ENCODE assay signal across 17 cellular contexts in the genomic region with DNA sequence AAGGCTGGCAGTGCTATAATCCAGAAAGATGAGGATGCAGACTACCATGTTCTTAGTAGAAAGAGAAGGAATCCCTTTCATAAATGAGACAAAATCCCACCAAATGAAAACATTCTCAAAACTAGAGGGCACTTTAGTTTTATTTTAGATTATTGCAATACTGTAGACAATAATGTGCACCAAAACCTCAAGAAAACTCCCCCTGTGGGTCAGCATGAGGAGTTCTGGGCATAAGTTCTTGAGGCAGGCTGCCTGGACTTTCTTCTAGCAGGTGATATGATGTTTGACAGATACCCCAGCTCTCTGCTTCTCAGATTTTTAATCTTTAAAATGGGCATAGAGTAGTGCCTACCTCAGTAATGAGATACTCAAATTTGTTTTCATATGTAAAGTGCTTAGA.
DNase-seq lines count a peak whose midpoint lies in the region; ATAC-seq and TF ChIP-seq lines count a peak whose summit lies in the region.
"Had no signal": no experiment of that assay in that cellular context is flagged by ENCODE, and none has a peak within 500 bp of the region (broad histone marks: within the 10 kb centered on the region; RNA-seq: fewer than 3 reads in every experiment).

No MANE protein-coding gene starts in this region.

- H3K18ac ChIP-seq in trophoblast cell (ENCODE audit: low read length): no peak overlapping the region

- no peak overlapping the region for H4K12ac ChIP-seq in trophoblast cell (ENCODE audit: low read depth, low read length)

- H3K27me3 ChIP-seq in PC-3 (ENCODE audit: low read length) (no peaks in the 10 kb centered on the region), foreskin keratinocyte (no peaks in the 10 kb centered on the region), trophoblast cell (ENCODE audit: insufficient read depth, low read length) (no peaks in the 10 kb centered on the region)
- H3K27me3 ChIP-seq: BLaER1 had no signal

- H3K9me3 ChIP-seq in PC-3 (ENCODE audit: low read length): no peaks in the 10 kb centered on the region
- H3K9me3 ChIP-seq in trophoblast cell (ENCODE audit: insufficient read depth, low read depth, low read length): no peaks in the 10 kb centered on the region
- H3K9me3 ChIP-seq: BLaER1 had no signal

- H4K20me1 ChIP-seq in PC-3 (ENCODE audit: low read length): no peaks in the 10 kb centered on the region
- H4K20me1 ChIP-seq: BLaER1 had no signal

- H2BK120ac ChIP-seq in trophoblast cell (ENCODE audit: insufficient read depth, low read length, poor library complexity): no peak overlapping the region

- no peak overlapping the region for H3K4ac ChIP-seq in trophoblast cell (ENCODE audit: low read depth, low read length)

- 0 out of 2 replicates have a peak, but pooled peaks cover 6% of the 10 kb centered on the region for H3K4me1 ChIP-seq in PC-3 (ENCODE audit: insufficient read depth, low read length)
- H3K4me1 ChIP-seq in foreskin keratinocyte: no peaks in the 10 kb centered on the region
- no peaks in the 10 kb centered on the region for H3K4me1 ChIP-seq in trophoblast cell (ENCODE audit: control insufficient read depth in 1 of 2, insufficient read depth in 2 of 2, low read length in 2 of 2)
- H3K4me1 ChIP-seq: BLaER1 had no signal

- H3K4me3 ChIP-seq in PC-3 (ENCODE audit: low read length) (no peak overlapping the region), trophoblast cell (ENCODE audit: low read depth, low read length) (no peak overlapping the region)
- H3K4me3 ChIP-seq: BLaER1, K562 had no signal

- H3K27ac ChIP-seq in C4-2B (no peak overlapping the region), PC-3 (ENCODE audit: low read length) (no peak overlapping the region), foreskin keratinocyte (no peak overlapping the region), trophoblast cell (ENCODE audit: low read depth, low read length) (no peak overlapping the region)
- H3K27ac ChIP-seq: 22Rv1, BLaER1 had no signal

- H2AFZ ChIP-seq in PC-3 (ENCODE audit: low read length) (no peak overlapping the region), trophoblast cell (ENCODE audit: insufficient read depth, low read length, poor library complexity) (no peak overlapping the region)

- BruUV-seq in PC-3 (replicated peaks; lab: Mats Ljungman, UMichigan): no TSS peak

- H3K79me2 ChIP-seq in PC-3 (ENCODE audit: low read length) (no peaks in the 10 kb centered on the region), trophoblast cell (ENCODE audit: control insufficient read depth, insufficient read depth, low read length, poor library complexity) (no peaks in the 10 kb centered on the region)

- no peak overlapping the region for H2BK5ac ChIP-seq in trophoblast cell (ENCODE audit: low read depth, low read length, poor library complexity)

- no peaks in the 10 kb centered on the region for H3K9me2 ChIP-seq in PC-3 (replicated peaks; ENCODE audit: low read length)

- H4K8ac ChIP-seq in trophoblast cell (ENCODE audit: low read depth, low read length): no peak overlapping the region

- no peak for DNase-seq in PC-3
- DNase-seq in foreskin keratinocyte: no peak
- no peak for DNase-seq in type B pancreatic cell (ENCODE audit: extremely low spot score, unreplicated experiment)
- no peak for DNase-seq in left cardiac atrium
- no peak for DNase-seq in epidermal melanocyte (ENCODE audit: insufficient read length, low spot score)
- no peak for DNase-seq in trophoblast cell
- DNase-seq: Calu3; CD8-positive, alpha-beta T cell; DMS79 treated with DMSO at 0.1 percent for 48 hours; GF-D8; HFFc6; IMR-90 had no signal

- no peak overlapping the region for H2AK5ac ChIP-seq in trophoblast cell (ENCODE audit: low read length)

- intact Hi-C loops in PC-3 (cut with micrococcal nuclease): no loop called here
- intact Hi-C loops in left cardiac atrium (cut with DNase I): no loop called here

- H3K27ac Mint-ChIP-seq in type B pancreatic cell: no peak overlapping the region
- H3K27ac Mint-ChIP-seq: CD8-positive, alpha-beta T cell; HFFc6 had no signal

- CTCF ChIA-PET in PC-3 (lab: Charles Lee): no interaction called here

- H3K14ac ChIP-seq in trophoblast cell (ENCODE audit: low read length): no peak overlapping the region

- H3K4me3 Mint-ChIP-seq in type B pancreatic cell: no peak overlapping the region
- H3K4me3 Mint-ChIP-seq: CD8-positive, alpha-beta T cell; HFFc6 had no signal

- H3K27me3 Mint-ChIP-seq in type B pancreatic cell: no peaks in the 10 kb centered on the region

- no peaks in the 10 kb centered on the region for H3F3A ChIP-seq in PC-3 (ENCODE audit: low read length, unreplicated experiment)

- no peak overlapping the region for H3K4me2 ChIP-seq in PC-3 (ENCODE audit: low read length)
- no peak overlapping the region for H3K4me2 ChIP-seq in trophoblast cell (ENCODE audit: low read length)
- H3K4me2 ChIP-seq: BLaER1 had no signal

- no peak for ATAC-seq in PC-3
- no peak for ATAC-seq in foreskin keratinocyte
- ATAC-seq in left cardiac atrium: no peak
- ATAC-seq: CD8-positive, alpha-beta T cell; HCT116; K562 had no signal

- no peaks in the 10 kb centered on the region for H3K9me3 Mint-ChIP-seq in type B pancreatic cell

- H3K36me3 ChIP-seq in PC-3 (ENCODE audit: low read depth, low read length) (no peaks in the 10 kb centered on the region), trophoblast cell (ENCODE audit: control insufficient read depth in 1 of 2, insufficient read depth in 2 of 2, low read length in 2 of 2) (no peaks in the 10 kb centered on the region)
- H3K36me3 ChIP-seq: BLaER1 had no signal

- no peaks in the 10 kb centered on the region for H3K4me1 Mint-ChIP-seq in type B pancreatic cell (ENCODE audit: unreplicated experiment)

- no peak overlapping the region for H3K23ac ChIP-seq in trophoblast cell (ENCODE audit: low read length)

- no peak overlapping the region for H4K91ac ChIP-seq in trophoblast cell (ENCODE audit: low read depth, low read length)

- H3K79me1 ChIP-seq in trophoblast cell (ENCODE audit: low read length): no peaks in the 10 kb centered on the region

- H3K9ac ChIP-seq in PC-3 (ENCODE audit: low read length): no peak overlapping the region
- no peak overlapping the region for H3K9ac ChIP-seq in trophoblast cell (ENCODE audit: low read length)
- H3K9ac ChIP-seq: BLaER1 had no signal

- no peaks in the 10 kb centered on the region for H3K36me3 Mint-ChIP-seq in type B pancreatic cell
- H3K36me3 Mint-ChIP-seq: CD8-positive, alpha-beta T cell had no signal

- TF ChIP-seq CTCF in C4-2B (conservative IDR thresholded peaks at IDR 0.05): peak; percentile 23; the same call in 1 of the 2 replicates
- TF ChIP-seq CTCF in PC-3 (conservative IDR thresholded peaks at IDR 0.05; ENCODE audit: low read depth, low read length): peak; percentile 48
- TF ChIP-seq CTCF in foreskin keratinocyte (conservative IDR thresholded peaks at IDR 0.05): peak; percentile 9
- TF ChIP-seq CTCF in type B pancreatic cell (conservative IDR thresholded peaks at IDR 0.05): peak; percentile 30

- H2BK12ac ChIP-seq in trophoblast cell (ENCODE audit: low read length): no peak overlapping the region

- POLR2A ChIA-PET in PC-3 (lab: Charles Lee; ENCODE audit: unreplicated experiment): no interaction called here
